In genomic region chr13:113876341-113877148, GRCh38 we compare ENCODE assay signal across 2 cellular contexts.
TF ChIP-seq lines count a peak whose summit lies in the region.

No MANE protein-coding gene starts in this region.

TF ChIP-seq in IMR-90, 13 proteins besides CTCF, POLR2A, EP300 and RAD21:
- no peak for TF ChIP-seq CEBPB (IDR thresholded peaks at IDR 0.05; ENCODE audit: low read depth, low read length)
- TF ChIP-seq RFX5 (IDR thresholded peaks at IDR 0.05; ENCODE audit: low read depth, low read length) = no peak
- TF ChIP-seq, protein P1, sequence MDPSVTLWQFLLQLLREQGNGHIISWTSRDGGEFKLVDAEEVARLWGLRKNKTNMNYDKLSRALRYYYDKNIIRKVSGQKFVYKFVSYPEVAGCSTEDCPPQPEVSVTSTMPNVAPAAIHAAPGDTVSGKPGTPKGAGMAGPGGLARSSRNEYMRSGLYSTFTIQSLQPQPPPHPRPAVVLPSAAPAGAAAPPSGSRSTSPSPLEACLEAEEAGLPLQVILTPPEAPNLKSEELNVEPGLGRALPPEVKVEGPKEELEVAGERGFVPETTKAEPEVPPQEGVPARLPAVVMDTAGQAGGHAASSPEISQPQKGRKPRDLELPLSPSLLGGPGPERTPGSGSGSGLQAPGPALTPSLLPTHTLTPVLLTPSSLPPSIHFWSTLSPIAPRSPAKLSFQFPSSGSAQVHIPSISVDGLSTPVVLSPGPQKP (IDR thresholded peaks at IDR 0.05; ENCODE audit: borderline replicate concordance, low read depth, low read length) = no peak
- TF ChIP-seq RCOR1 (IDR thresholded peaks at IDR 0.05; ENCODE audit: insufficient replicate concordance, low read length) = no peak
- no peak for TF ChIP-seq MXI1 (IDR thresholded peaks at IDR 0.05; ENCODE audit: borderline replicate concordance, low read depth, low read length)
- no peak for TF ChIP-seq MAFK (IDR thresholded peaks at IDR 0.05; ENCODE audit: low read depth, low read length)
- no peak for TF ChIP-seq BHLHE40 (IDR thresholded peaks at IDR 0.05; ENCODE audit: low read depth, low read length)
- TF ChIP-seq FOS (IDR thresholded peaks at IDR 0.05; ENCODE audit: low read depth, low read length) = no peak
- no peak for TF ChIP-seq CHD1 (IDR thresholded peaks at IDR 0.05; ENCODE audit: low read depth, low read length)
- no peak for TF ChIP-seq MAZ (IDR thresholded peaks at IDR 0.05; ENCODE audit: borderline replicate concordance, low read depth, low read length)
- no peak for TF ChIP-seq USF2 (IDR thresholded peaks at IDR 0.05; ENCODE audit: low read depth, low read length)
- TF ChIP-seq NFE2L2 (IDR thresholded peaks at IDR 0.05; ENCODE audit: low read depth, low read length) = no peak

TF ChIP-seq in H1, 55 proteins besides CTCF, POLR2A, EP300 and RAD21:
- TF ChIP-seq BACH1 (IDR thresholded peaks at IDR 0.05; ENCODE audit: low read length) = no peak
- TF ChIP-seq RNF2 (IDR thresholded peaks at IDR 0.05; ENCODE audit: borderline replicate concordance, low read depth, low read length, missing control alignments, poor library complexity, severe bottlenecking) = no peak
- TF ChIP-seq, protein P2, sequence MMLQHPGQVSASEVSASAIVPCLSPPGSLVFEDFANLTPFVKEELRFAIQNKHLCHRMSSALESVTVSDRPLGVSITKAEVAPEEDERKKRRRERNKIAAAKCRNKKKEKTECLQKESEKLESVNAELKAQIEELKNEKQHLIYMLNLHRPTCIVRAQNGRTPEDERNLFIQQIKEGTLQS (IDR thresholded peaks at IDR 0.05; ENCODE audit: insufficient read depth, low read depth, low read length) = no peak
